Comparison of ENCODE assay signal across 35 cellular contexts in the genomic region with DNA sequence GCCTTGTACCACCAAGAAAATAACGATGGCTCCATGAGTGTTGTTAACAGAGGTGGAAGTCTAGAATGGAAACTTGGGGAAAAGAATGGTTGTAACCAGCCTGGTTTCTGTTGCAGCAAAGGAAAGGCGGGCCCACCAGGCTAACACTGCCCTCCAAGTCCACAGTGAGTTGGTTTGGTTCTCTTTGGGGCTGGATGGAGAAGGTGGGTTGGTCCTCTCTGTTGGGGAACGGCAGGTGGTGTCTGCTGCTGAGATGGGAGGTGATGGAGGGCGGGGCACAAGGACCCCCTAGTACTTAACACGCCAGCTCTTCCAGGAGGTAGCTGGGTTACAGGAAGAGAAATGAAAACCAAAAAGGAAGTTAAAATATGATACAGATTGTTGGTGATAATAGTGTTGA.
DNase-seq lines count a peak whose midpoint lies in the region; ATAC-seq, FAIRE-seq and TF ChIP-seq lines count a peak whose summit lies in the region.
"Had no signal": no experiment of that assay in that cellular context is flagged by ENCODE, and none has a peak within 500 bp of the region (broad histone marks: within the 10 kb centered on the region; RNA-seq: fewer than 3 reads in every experiment).

No MANE protein-coding gene starts in this region.

- CTCF ChIA-PET in activated naive CD4-positive, alpha-beta T cell treated with anti-CD3 and anti-CD28 coated beads, Interleukin-2, amount 10 ng/mL, durations not matched to agents 7 days and 5 days (lab: Charles Lee), result no interaction called here
- CTCF ChIA-PET in endothelial cell of umbilical vein (lab: Charles Lee), result interaction anchor here (1.5 kb wide), 1 partner anchor 335 kb away, joined by 4 read pairs; no protein-coding TSS in a partner anchor

- peaks cover 33% of the 10 kb centered on the region for H3K4me1 ChIP-seq in endothelial cell of umbilical vein (ENCODE audit: control insufficient read depth, extremely low read depth, insufficient read depth, low read length)
- H3K4me1 ChIP-seq: BE2C, breast epithelium, parathyroid adenoma, uterus had no signal

- no peaks in the 10 kb centered on the region for H3K27me3 Mint-ChIP-seq in activated naive CD4-positive, alpha-beta T cell treated with anti-CD3 and anti-CD28 coated beads, Interleukin-2, amount 10 ng/mL, durations not matched to agents 7 days and 5 days
- H3K27me3 Mint-ChIP-seq in HFFc6 (ENCODE audit: insufficient read depth), result peaks cover 1% of the 10 kb centered on the region
- no peaks in the 10 kb centered on the region for H3K27me3 Mint-ChIP-seq in stimulated activated naive B cell treated with anti-CD40 and anti-IgM and Interleukin-4, amounts not matched to agents 10 μg/mL and 1 μg/mL and 100 μg/mL, for 72 hours
- H3K27me3 Mint-ChIP-seq: activated CD4-positive, alpha-beta memory T cell treated with anti-CD3 and anti-CD28 coated beads for 36 hours had no signal

- no peak overlapping the region for H3K4me3 ChIP-seq in endothelial cell of umbilical vein (replicated peaks in 1 of 3; ENCODE audit: insufficient read depth in 1 of 3, low read depth in 1 of 3, low read length in 3 of 3)
- H3K4me3 ChIP-seq: breast epithelium, hepatocyte, skin epidermis, testis, uterus had no signal

- H3K4me2 ChIP-seq in endothelial cell of umbilical vein (ENCODE audit: insufficient read depth, low read length), result no peak overlapping the region
- H3K4me2 ChIP-seq: hepatocyte had no signal

- no peak for DNase-seq in activated naive CD4-positive, alpha-beta T cell treated with anti-CD3 and anti-CD28 coated beads, Interleukin-2, amount 50 U/mL, for 72 hours (ENCODE audit: low spot score in 2 of 2)
- no peak for DNase-seq in activated naive CD4-positive, alpha-beta T cell treated with anti-CD3 and anti-CD28 coated beads, Interleukin-2, amount 10 ng/mL, durations not matched to agents 7 days and 5 days
- DNase-seq in HFFc6 (no peak), endothelial cell of umbilical vein (ENCODE audit: low read depth, low spot score) (no peak), D341Med (ENCODE audit: low spot score) (no peak)
- DNase-seq in stimulated activated naive B cell treated with anti-CD40 and anti-IgM and Interleukin-4, amounts not matched to agents 10 μg/mL and 1 μg/mL and 100 μg/mL, for 72 hours, result no peak
- DNase-seq: ACHN; activated CD4-positive, alpha-beta memory T cell treated with anti-CD3 and anti-CD28 coated beads for 36 hours; activated CD4-positive, CD25-positive, alpha-beta regulatory T cell; activated CD8-positive, alpha-beta memory T cell treated with anti-CD3 and anti-CD28 coated beads, Interleukin-2, amount 50 U/mL, for 48 hours; activated effector memory CD4-positive, alpha-beta T cell treated with anti-CD3 and anti-CD28 coated beads, Interleukin-2, amount 50 U/mL, for 16 hours; amniotic stem cell; BE2C; COR-L47; DMS53; effector CD4-positive, alpha-beta T cell; H9; Karpas-422; NCI-H2029 treated with DMSO at 0.1 percent for 48 hours; NCI-H524 treated with DMSO at 0.1 percent for 48 hours; retina; stimulated activated naive CD8-positive, alpha-beta T cell treated with anti-CD3 and anti-CD28 coated beads, Interleukin-15, Interleukin-2, amounts not matched to agents 100 U/mL and 50 U/mL, for 24 hours; testis; uterus had no signal

- H3K9ac ChIP-seq in endothelial cell of umbilical vein (replicated peaks; ENCODE audit: extremely low read depth, insufficient read depth, low read length), result no peak overlapping the region
- H3K9ac ChIP-seq: parathyroid adenoma had no signal

- POLR2A ChIA-PET in endothelial cell of umbilical vein (lab: Charles Lee), result no interaction called here

- peaks cover 2% of the 10 kb centered on the region for H3K4me1 Mint-ChIP-seq in activated naive CD4-positive, alpha-beta T cell treated with anti-CD3 and anti-CD28 coated beads, Interleukin-2, amount 10 ng/mL, durations not matched to agents 7 days and 5 days
- peaks cover 24% of the 10 kb centered on the region for H3K4me1 Mint-ChIP-seq in HFFc6 (ENCODE audit: low read depth)
- peaks cover 0 to 1% of the 10 kb centered on the region in 2 donors for H3K4me1 Mint-ChIP-seq in stimulated activated naive B cell treated with anti-CD40 and anti-IgM and Interleukin-4, amounts not matched to agents 10 μg/mL and 1 μg/mL and 100 μg/mL, for 72 hours

- no peak overlapping the region for H3K4me3 Mint-ChIP-seq in activated naive CD4-positive, alpha-beta T cell treated with anti-CD3 and anti-CD28 coated beads, Interleukin-2, amount 10 ng/mL, durations not matched to agents 7 days and 5 days
- H3K4me3 Mint-ChIP-seq in HFFc6, result no peak overlapping the region
- no peak overlapping the region for H3K4me3 Mint-ChIP-seq in stimulated activated naive B cell treated with anti-CD40 and anti-IgM and Interleukin-4, amounts not matched to agents 10 μg/mL and 1 μg/mL and 100 μg/mL, for 72 hours
- H3K4me3 Mint-ChIP-seq: activated CD4-positive, alpha-beta memory T cell treated with anti-CD3 and anti-CD28 coated beads for 36 hours; H9; neural crest cell had no signal

- H3K9me3 ChIP-seq in endothelial cell of umbilical vein (replicated peaks; ENCODE audit: control insufficient read depth, insufficient read depth, low read length), result no peaks in the 10 kb centered on the region
- H3K9me3 ChIP-seq: BE2C, breast epithelium, testis, uterus had no signal

- dilution Hi-C loops in endothelial cell of umbilical vein (cut with MboI; ENCODE audit: extremely low pct_ligation_motif_present, low sequenced_read_pairs), result no loop called here

- no peaks in the 10 kb centered on the region for H3K9me3 Mint-ChIP-seq in activated naive CD4-positive, alpha-beta T cell treated with anti-CD3 and anti-CD28 coated beads, Interleukin-2, amount 50 U/mL, for 72 hours
- no peaks in the 10 kb centered on the region for H3K9me3 Mint-ChIP-seq in activated naive CD4-positive, alpha-beta T cell treated with anti-CD3 and anti-CD28 coated beads, Interleukin-2, amount 10 ng/mL, durations not matched to agents 7 days and 5 days
- H3K9me3 Mint-ChIP-seq in HFFc6, result no peaks in the 10 kb centered on the region
- H3K9me3 Mint-ChIP-seq in stimulated activated naive B cell treated with anti-CD40 and anti-IgM and Interleukin-4, amounts not matched to agents 10 μg/mL and 1 μg/mL and 100 μg/mL, for 72 hours, result no peaks in the 10 kb centered on the region
- H3K9me3 Mint-ChIP-seq: activated CD4-positive, alpha-beta memory T cell treated with anti-CD3 and anti-CD28 coated beads for 36 hours; H9; neural crest cell had no signal

- peak overlapping the region; percentile 28 to 78 for H3K27ac Mint-ChIP-seq in activated naive CD4-positive, alpha-beta T cell treated with anti-CD3 and anti-CD28 coated beads, Interleukin-2, amount 50 U/mL, for 72 hours
- H3K27ac Mint-ChIP-seq in activated naive CD4-positive, alpha-beta T cell treated with anti-CD3 and anti-CD28 coated beads, Interleukin-2, amount 10 ng/mL, durations not matched to agents 7 days and 5 days, result no peak overlapping the region
- H3K27ac Mint-ChIP-seq in HFFc6, result peak overlapping the region; percentile 16
- H3K27ac Mint-ChIP-seq in stimulated activated naive B cell treated with anti-CD40 and anti-IgM and Interleukin-4, amounts not matched to agents 10 μg/mL and 1 μg/mL and 100 μg/mL, for 72 hours, result peak overlapping the region; percentile 80
- H3K27ac Mint-ChIP-seq: activated CD4-positive, alpha-beta memory T cell treated with anti-CD3 and anti-CD28 coated beads for 36 hours had no signal

- no TSS peak for BruUV-seq in endothelial cell of umbilical vein (replicated peaks; lab: Mats Ljungman, UMichigan)

- peaks cover 0 to 54% of the 10 kb centered on the region in 2 experiments for H3K36me3 ChIP-seq in endothelial cell of umbilical vein (ENCODE audit: control insufficient read depth in 2 of 2, extremely low read depth in 1 of 2, insufficient read depth in 2 of 2, low read length in 2 of 2)
- H3K36me3 ChIP-seq: breast epithelium, uterus had no signal

- ATAC-seq in activated naive CD4-positive, alpha-beta T cell treated with anti-CD3 and anti-CD28 coated beads, Interleukin-2, amount 50 U/mL, for 72 hours, result no peak
- ATAC-seq in stimulated activated naive B cell treated with anti-CD40 and anti-IgM and Interleukin-4, amounts not matched to agents 10 μg/mL and 1 μg/mL and 100 μg/mL, for 72 hours (replicated peaks), result no peak
- ATAC-seq in HG03139 (IDR thresholded peaks at IDR 0.05; ENCODE audit: unreplicated experiment) (no peak), GM18867 (IDR thresholded peaks at IDR 0.05; ENCODE audit: unreplicated experiment) (no peak)
- ATAC-seq: stimulated activated naive CD8-positive, alpha-beta T cell treated with anti-CD3 and anti-CD28 coated beads, Interleukin-15, Interleukin-2, amounts not matched to agents 100 U/mL and 50 U/mL, for 24 hours had no signal

- no peak overlapping the region for H2AFZ ChIP-seq in endothelial cell of umbilical vein (ENCODE audit: low read depth, low read length)
- H2AFZ ChIP-seq: hepatocyte, parathyroid adenoma had no signal

- no peaks in the 10 kb centered on the region for H3K79me2 ChIP-seq in endothelial cell of umbilical vein (ENCODE audit: control insufficient read depth, insufficient read depth, low read length)
- H3K79me2 ChIP-seq: hepatocyte, parathyroid adenoma had no signal

- peak; percentile 21 for FAIRE-seq in endothelial cell of umbilical vein (lab: Jason Lieb, UNC)
- FAIRE-seq: colon, GM12891 had no signal

- TF ChIP-seq CTCF in HFFc6 (IDR thresholded peaks at IDR 0.05) (no peak), endothelial cell of umbilical vein (IDR thresholded peaks at IDR 0.05; ENCODE audit: extremely low read depth in 1 of 2, insufficient read depth in 1 of 2, low read depth in 1 of 2, low read length in 2 of 2) (no peak)

- intact Hi-C loops in endothelial cell of umbilical vein (cut with micrococcal nuclease), result no loop called here

- H3K27ac ChIP-seq in endothelial cell of umbilical vein (ENCODE audit: insufficient read depth, low read depth, low read length), result peak overlapping the region; percentile 29
- H3K27ac ChIP-seq: breast epithelium, epithelial cell of prostate, hepatocyte, HL-60, parathyroid adenoma, testis, uterus had no signal

- H4K20me1 ChIP-seq in endothelial cell of umbilical vein (replicated peaks; ENCODE audit: control insufficient read depth, extremely low read depth, insufficient read depth, low read length), result no peaks in the 10 kb centered on the region

- H3K36me3 Mint-ChIP-seq in activated naive CD4-positive, alpha-beta T cell treated with anti-CD3 and anti-CD28 coated beads, Interleukin-2, amount 50 U/mL, for 72 hours, result peaks cover 0 to 6% of the 10 kb centered on the region in 2 donors
- H3K36me3 Mint-ChIP-seq in activated naive CD4-positive, alpha-beta T cell treated with anti-CD3 and anti-CD28 coated beads, Interleukin-2, amount 10 ng/mL, durations not matched to agents 7 days and 5 days, result peaks cover 16% of the 10 kb centered on the region
- H3K36me3 Mint-ChIP-seq in HFFc6 (ENCODE audit: low read depth), result peaks cover 29% of the 10 kb centered on the region
- H3K36me3 Mint-ChIP-seq in stimulated activated naive B cell treated with anti-CD40 and anti-IgM and Interleukin-4, amounts not matched to agents 10 μg/mL and 1 μg/mL and 100 μg/mL, for 72 hours, result peaks cover 56 to 69% of the 10 kb centered on the region in 2 donors

- H3K9me1 ChIP-seq in endothelial cell of umbilical vein (replicated peaks; ENCODE audit: control insufficient read depth, extremely low read depth, insufficient read depth, low read length), result no peaks in the 10 kb centered on the region

- TF ChIP-seq POLR2A in endothelial cell of umbilical vein (IDR thresholded peaks at IDR 0.05; ENCODE audit: low read depth, low read length), result no peak

- H3K27me3 ChIP-seq in endothelial cell of umbilical vein (ENCODE audit: control insufficient read depth in 2 of 2, insufficient read depth in 2 of 2, low read length in 2 of 2), result no peaks in the 10 kb centered on the region
- H3K27me3 ChIP-seq: BE2C, breast epithelium, hepatocyte, testis, uterus had no signal
